Comparison of ENCODE assay signal across 1 cellular context in the genomic region with DNA sequence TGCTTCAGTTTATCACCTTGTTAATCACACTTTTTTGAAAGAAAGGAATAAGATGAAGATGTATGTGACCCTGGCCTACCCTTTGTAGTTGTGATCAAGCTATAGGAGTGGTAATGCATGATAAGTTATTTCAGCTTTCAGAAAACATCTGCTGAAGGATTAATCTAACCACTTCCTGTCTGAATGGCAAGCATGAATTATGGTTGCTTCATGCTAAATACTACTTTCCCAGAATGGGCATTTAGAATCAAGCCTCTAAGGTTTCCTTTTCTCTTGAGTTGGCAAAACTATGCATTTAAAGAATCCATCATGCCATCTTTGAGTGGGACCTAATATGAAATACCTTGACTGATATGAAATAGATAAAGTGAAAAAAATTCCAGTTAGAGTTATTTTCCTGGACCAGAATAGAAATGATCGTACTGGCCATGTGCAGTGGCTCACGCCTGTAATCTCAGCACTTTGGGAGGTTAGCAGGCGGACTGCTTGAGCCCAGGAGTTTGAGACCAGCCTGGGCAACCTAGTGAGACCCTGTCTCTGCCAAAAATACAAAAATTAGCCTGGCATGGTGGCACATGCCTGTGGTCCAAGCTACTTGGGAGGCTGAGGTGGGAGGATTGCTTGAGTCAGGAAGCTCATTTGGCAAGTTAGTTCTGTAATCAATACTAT.
TF ChIP-seq lines count a peak whose summit lies in the region.

No MANE protein-coding gene starts in this region.

TF ChIP-seq in K562, 482 proteins besides CTCF, POLR2A, EP300 and RAD21 (continued from another document and continues in another):
- TF ChIP-seq CBX2 (IDR thresholded peaks at IDR 0.05; ENCODE audit: insufficient read depth, low read length, poor library complexity, severe bottlenecking): no peak
- TF ChIP-seq, protein P1, sequence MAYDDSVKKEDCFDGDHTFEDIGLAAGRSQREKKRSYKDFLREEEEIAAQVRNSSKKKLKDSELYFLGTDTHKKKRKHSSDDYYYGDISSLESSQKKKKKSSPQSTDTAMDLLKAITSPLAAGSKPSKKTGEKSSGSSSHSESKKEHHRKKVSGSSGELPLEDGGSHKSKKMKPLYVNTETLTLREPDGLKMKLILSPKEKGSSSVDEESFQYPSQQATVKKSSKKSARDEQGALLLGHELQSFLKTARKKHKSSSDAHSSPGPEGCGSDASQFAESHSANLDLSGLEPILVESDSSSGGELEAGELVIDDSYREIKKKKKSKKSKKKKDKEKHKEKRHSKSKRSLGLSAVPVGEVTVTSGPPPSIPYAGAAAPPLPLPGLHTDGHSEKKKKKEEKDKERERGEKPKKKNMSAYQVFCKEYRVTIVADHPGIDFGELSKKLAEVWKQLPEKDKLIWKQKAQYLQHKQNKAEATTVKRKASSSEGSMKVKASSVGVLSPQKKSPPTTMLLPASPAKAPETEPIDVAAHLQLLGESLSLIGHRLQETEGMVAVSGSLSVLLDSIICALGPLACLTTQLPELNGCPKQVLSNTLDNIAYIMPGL (CRISPR knock-in tag; IDR thresholded peaks at IDR 0.05): no peak
- TF ChIP-seq SPI1 (IDR thresholded peaks at IDR 0.05; ENCODE audit: borderline replicate concordance, low read depth, low read length): peak; percentile 70
- TF ChIP-seq, protein P2, sequence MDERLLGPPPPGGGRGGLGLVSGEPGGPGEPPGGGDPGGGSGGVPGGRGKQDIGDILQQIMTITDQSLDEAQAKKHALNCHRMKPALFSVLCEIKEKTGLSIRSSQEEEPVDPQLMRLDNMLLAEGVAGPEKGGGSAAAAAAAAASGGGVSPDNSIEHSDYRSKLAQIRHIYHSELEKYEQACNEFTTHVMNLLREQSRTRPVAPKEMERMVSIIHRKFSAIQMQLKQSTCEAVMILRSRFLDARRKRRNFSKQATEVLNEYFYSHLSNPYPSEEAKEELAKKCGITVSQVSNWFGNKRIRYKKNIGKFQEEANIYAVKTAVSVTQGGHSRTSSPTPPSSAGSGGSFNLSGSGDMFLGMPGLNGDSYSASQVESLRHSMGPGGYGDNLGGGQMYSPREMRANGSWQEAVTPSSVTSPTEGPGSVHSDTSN (CRISPR knock-in tag; IDR thresholded peaks at IDR 0.05; ENCODE audit: low read depth): no peak
- TF ChIP-seq, protein P2 (tag; conservative IDR thresholded peaks at IDR 0.05; ENCODE audit: low read depth): peak; percentile 92
- TF ChIP-seq ZNF174 (CRISPR knock-in tag; IDR thresholded peaks at IDR 0.05): no peak
- TF ChIP-seq ARID1B (IDR thresholded peaks at IDR 0.05): peak; percentile 96
- TF ChIP-seq BRCA1 (IDR thresholded peaks at IDR 0.05): no peak
- TF ChIP-seq BRCA1 (CRISPR knock-in tag; IDR thresholded peaks at IDR 0.05): no peak
- no peak for TF ChIP-seq ZNF696 (CRISPR knock-in tag; conservative IDR thresholded peaks at IDR 0.05)
- TF ChIP-seq KAT2B (IDR thresholded peaks at IDR 0.05; ENCODE audit: low read depth, low read length): no peak
- TF ChIP-seq ETV1 (tag; conservative IDR thresholded peaks at IDR 0.05; ENCODE audit: low read depth): peak; percentile 98
- TF ChIP-seq BCOR (IDR thresholded peaks at IDR 0.05): 0 out of 2 replicates have a peak, but pooled peaks have one; percentile 9
- no peak for TF ChIP-seq HDAC6 (IDR thresholded peaks at IDR 0.05; ENCODE audit: low read depth, low read length)
- TF ChIP-seq TOE1 (IDR thresholded peaks at IDR 0.05; ENCODE audit: borderline replicate concordance): no peak
- no peak for TF ChIP-seq TOE1 (CRISPR knock-in tag; IDR thresholded peaks at IDR 0.05; ENCODE audit: borderline replicate concordance, low read depth)
- no peak for TF ChIP-seq ZNF77 (CRISPR knock-in tag; IDR thresholded peaks at IDR 0.05)
- TF ChIP-seq DEAF1 (CRISPR knock-in tag; IDR thresholded peaks at IDR 0.05): peak; percentile 13; the same call in 1 of the 2 replicates
- peak in 1 of 2 experiments; percentile 65; a peak in 2 of 4 replicates for TF ChIP-seq ETV6 (IDR thresholded peaks at IDR 0.05; ENCODE audit: borderline replicate concordance in 1 of 2, low read depth in 2 of 2, low read length in 1 of 2)
- no peak for TF ChIP-seq ETV6 (CRISPR knock-in tag; IDR thresholded peaks at IDR 0.05; ENCODE audit: borderline replicate concordance)
- no peak for TF ChIP-seq MCM5 (IDR thresholded peaks at IDR 0.05; ENCODE audit: low read depth)
- peak; percentile 38 for TF ChIP-seq NR2C1 (IDR thresholded peaks at IDR 0.05)
- TF ChIP-seq NR2C1 (tag; IDR thresholded peaks at IDR 0.05): no peak; the same call in 1 of the 2 replicates
- TF ChIP-seq HSF4 (CRISPR knock-in tag; IDR thresholded peaks at IDR 0.05; ENCODE audit: borderline replicate concordance): no peak
- no peak for TF ChIP-seq ZNF444 (CRISPR knock-in tag; IDR thresholded peaks at IDR 0.05)
- TF ChIP-seq PTRF (tag; IDR thresholded peaks at IDR 0.05): no peak
- TF ChIP-seq ATF1 (CRISPR knock-in tag; IDR thresholded peaks at IDR 0.05): no peak
- 0 out of 2 replicates have a peak, but pooled peaks have one; percentile 14 for TF ChIP-seq ATF1 (tag; IDR thresholded peaks at IDR 0.05)
- TF ChIP-seq CEBPB (tag; IDR thresholded peaks at IDR 0.05): peak; percentile 61
- no peak for TF ChIP-seq ASH1L (IDR thresholded peaks at IDR 0.05; ENCODE audit: borderline replicate concordance, low read depth, partially characterized antibody)
- peak; percentile 97 for TF ChIP-seq PML (IDR thresholded peaks at IDR 0.05; ENCODE audit: low read length)
- peak; percentile 63; the same call in 1 of the 2 replicates for TF ChIP-seq JUND (IDR thresholded peaks at IDR 0.05; ENCODE audit: borderline replicate concordance, low read depth, low read length)
- peak; percentile 71; the same call in 1 of the 3 replicates for TF ChIP-seq JUND (tag; IDR thresholded peaks at IDR 0.05; ENCODE audit: borderline replicate concordance, low read depth, low read length)
- TF ChIP-seq, protein P3, sequence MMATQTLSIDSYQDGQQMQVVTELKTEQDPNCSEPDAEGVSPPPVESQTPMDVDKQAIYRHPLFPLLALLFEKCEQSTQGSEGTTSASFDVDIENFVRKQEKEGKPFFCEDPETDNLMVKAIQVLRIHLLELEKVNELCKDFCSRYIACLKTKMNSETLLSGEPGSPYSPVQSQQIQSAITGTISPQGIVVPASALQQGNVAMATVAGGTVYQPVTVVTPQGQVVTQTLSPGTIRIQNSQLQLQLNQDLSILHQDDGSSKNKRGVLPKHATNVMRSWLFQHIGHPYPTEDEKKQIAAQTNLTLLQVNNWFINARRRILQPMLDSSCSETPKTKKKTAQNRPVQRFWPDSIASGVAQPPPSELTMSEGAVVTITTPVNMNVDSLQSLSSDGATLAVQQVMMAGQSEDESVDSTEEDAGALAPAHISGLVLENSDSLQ (IDR thresholded peaks at IDR 0.05): peak; percentile 89
- peak; percentile 81 for TF ChIP-seq POLR2AphosphoS5 (IDR thresholded peaks at IDR 0.05; ENCODE audit: control insufficient read depth, insufficient read depth, low read depth, low read length)
- TF ChIP-seq, protein P4, sequence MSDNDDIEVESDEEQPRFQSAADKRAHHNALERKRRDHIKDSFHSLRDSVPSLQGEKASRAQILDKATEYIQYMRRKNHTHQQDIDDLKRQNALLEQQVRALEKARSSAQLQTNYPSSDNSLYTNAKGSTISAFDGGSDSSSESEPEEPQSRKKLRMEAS (CRISPR knock-in tag; IDR thresholded peaks at IDR 0.05): no peak
- TF ChIP-seq NR2C2 (CRISPR knock-in tag; IDR thresholded peaks at IDR 0.05): no peak
- TF ChIP-seq NR2C2 (tag; IDR thresholded peaks at IDR 0.05): peak; percentile 60; the same call in 1 of the 2 replicates
- peak; percentile 44 for TF ChIP-seq TAF9B (IDR thresholded peaks at IDR 0.05; ENCODE audit: partially characterized antibody)
- TF ChIP-seq ILK (tag; IDR thresholded peaks at IDR 0.05; ENCODE audit: borderline replicate concordance, low read depth): no peak
- TF ChIP-seq SP1 (CRISPR knock-in tag; IDR thresholded peaks at IDR 0.05): no peak; the same call in none of the 2 replicates
- TF ChIP-seq MEF2A (IDR thresholded peaks at IDR 0.05; ENCODE audit: control insufficient read depth, low read depth, low read length): peak; percentile 51; the same call in 1 of the 2 replicates
- no peak for TF ChIP-seq SFPQ (IDR thresholded peaks at IDR 0.05; ENCODE audit: low read depth, low read length)
- TF ChIP-seq ZNF586 (CRISPR knock-in tag; conservative IDR thresholded peaks at IDR 0.05): no peak
- TF ChIP-seq EWSR1 (IDR thresholded peaks at IDR 0.05; ENCODE audit: borderline replicate concordance, low read depth, partially characterized antibody): no peak
- TF ChIP-seq U2AF2 (optimal IDR thresholded peaks at IDR 0.05; ENCODE audit: low read depth, low read length): no peak
- TF ChIP-seq ZNF277 (CRISPR knock-in tag; IDR thresholded peaks at IDR 0.05; ENCODE audit: borderline replicate concordance): no peak
- no peak for TF ChIP-seq SIX5 (IDR thresholded peaks at IDR 0.05; ENCODE audit: borderline replicate concordance in 1 of 2, insufficient read depth in 1 of 2, low read depth in 1 of 2, low read length in 2 of 2)
- TF ChIP-seq SIN3B (IDR thresholded peaks at IDR 0.05; ENCODE audit: low read depth): no peak
- TF ChIP-seq MBD2 (IDR thresholded peaks at IDR 0.05; ENCODE audit: borderline replicate concordance, low read depth): peak; percentile 70; the same call in 1 of the 2 replicates
- peak; percentile 58; the same call in 1 of the 2 replicates for TF ChIP-seq HMBOX1 (IDR thresholded peaks at IDR 0.05)
- TF ChIP-seq ILF3 (IDR thresholded peaks at IDR 0.05; ENCODE audit: borderline replicate concordance): no peak
- TF ChIP-seq, protein P5, sequence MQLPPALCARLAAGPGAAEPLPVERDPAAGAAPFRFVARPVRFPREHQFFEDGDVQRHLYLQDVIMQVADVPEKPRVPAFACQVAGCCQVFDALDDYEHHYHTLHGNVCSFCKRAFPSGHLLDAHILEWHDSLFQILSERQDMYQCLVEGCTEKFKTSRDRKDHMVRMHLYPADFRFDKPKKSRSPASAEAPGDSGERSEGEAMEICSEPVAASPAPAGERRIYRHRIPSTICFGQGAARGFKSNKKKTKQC (CRISPR knock-in tag; IDR thresholded peaks at IDR 0.05): no peak
- TF ChIP-seq STAG1 (CRISPR knock-in tag; IDR thresholded peaks at IDR 0.05; ENCODE audit: borderline replicate concordance): no peak
- TF ChIP-seq NFIX (CRISPR knock-in tag; IDR thresholded peaks at IDR 0.05; ENCODE audit: low read depth): no peak
- no peak for TF ChIP-seq ZNF695 (CRISPR knock-in tag; IDR thresholded peaks at IDR 0.05)
